ENCODE assay signal across 9 cellular contexts in genomic region chr11:9566561-9567063, GRCh38. TPM values are rescaled to one million over a fixed set of nuclear protein-coding genes. Genes with fewer than 3 reads are reported as not detected.
A peak's percentile ranks its signal among the peaks of the same experiment; 100 is the strongest.
DNase-seq lines count a peak whose midpoint lies in the region; ATAC-seq and TF ChIP-seq lines count a peak whose summit lies in the region.
"Had no signal": no experiment of that assay in that cellular context is flagged by ENCODE, and none has a peak within 500 bp of the region (broad histone marks: within the 10 kb centered on the region; RNA-seq: fewer than 3 reads in every experiment).

No MANE protein-coding gene starts in this region.

- no peaks in the 10 kb centered on the region for H3K27me3 Mint-ChIP-seq in activated T-helper 17 cell treated with anti-CD3 and anti-CD28 coated beads, Interleukin-2, amount 50 U/mL, for 72 hours

- peak overlapping the region; percentile 93 for H3K27ac Mint-ChIP-seq in activated T-helper 17 cell treated with anti-CD3 and anti-CD28 coated beads, Interleukin-2, amount 50 U/mL, for 72 hours

- no peaks in the 10 kb centered on the region for H3K9me3 ChIP-seq in HEK293 (ENCODE audit: control insufficient read depth, insufficient read depth, low read depth, low read length)
- H3K9me3 ChIP-seq in heart right ventricle: peaks cover 0 to 6% (median 0%) of the 10 kb centered on the region in 11 donors
- H3K9me3 ChIP-seq in HAP-1: 0 out of 2 replicates have a peak, but pooled peaks cover under 1% of the 10 kb centered on the region
- H3K9me3 ChIP-seq: mucosa of descending colon had no signal

- peaks cover 6% of the 10 kb centered on the region; the same call in 1 of the 2 replicates for H3K4me1 ChIP-seq in HEK293 (ENCODE audit: control insufficient read depth, insufficient read depth, low read length)
- peaks cover 9 to 49% (median 39%) of the 10 kb centered on the region in 9 donors for H3K4me1 ChIP-seq in heart right ventricle
- peaks cover 52% of the 10 kb centered on the region for H3K4me1 ChIP-seq in HAP-1

- H3K4me3 ChIP-seq in HEK293 (ENCODE audit: low read depth, low read length): no peak overlapping the region
- H3K4me3 ChIP-seq in heart right ventricle: no peak overlapping the region
- H3K4me3 ChIP-seq in HAP-1: no peak overlapping the region
- H3K4me3 ChIP-seq: mucosa of descending colon had no signal

- intact Hi-C loops in heart right ventricle (cut with DNase I): loop anchor here in 2 of 10 donors (5.0 kb wide), 2 partner anchors 46 to 104 kb away; partner anchors contain the start of gene ZNF143 (in 1 of the 2)
- intact Hi-C loops in sciatic nerve (cut with DNase I): no loop called here

- H3K4me1 Mint-ChIP-seq in activated T-helper 17 cell treated with anti-CD3 and anti-CD28 coated beads, Interleukin-2, amount 50 U/mL, for 72 hours: peaks cover 23% of the 10 kb centered on the region

- POLR2A ChIA-PET in HEK293 (lab: Yijun Ruan, JAX): interaction anchor here (0.7 to 1.9 kb wide), 4 partner anchors 10 to 734 kb away, joined by 3 to 14 read pairs (median 7); partner anchors contain the start of gene ZNF143

- no peaks in the 10 kb centered on the region for H3K36me3 Mint-ChIP-seq in activated T-helper 17 cell treated with anti-CD3 and anti-CD28 coated beads, Interleukin-2, amount 50 U/mL, for 72 hours (ENCODE audit: low read depth)

- ATAC-seq in activated T-helper 17 cell treated with anti-CD3 and anti-CD28 coated beads, Interleukin-2, amount 50 U/mL, for 72 hours (replicated peaks): no peak
- ATAC-seq in heart right ventricle (peak; percentile 54 to 69 (median 60)), sciatic nerve (peak; percentile 47)

- in situ Hi-C loops in HAP-1 (cut with MboI; ENCODE audit: low sequenced_read_pairs): no loop called here

- H3K27me3 ChIP-seq in heart right ventricle: no peaks in the 10 kb centered on the region
- no peaks in the 10 kb centered on the region for H3K27me3 ChIP-seq in HAP-1 (ENCODE audit: low read depth)

- H3K36me3 ChIP-seq in HEK293 (ENCODE audit: control insufficient read depth in 2 of 2, insufficient read depth in 1 of 2, low read length in 2 of 2) (no peaks in the 10 kb centered on the region), heart right ventricle (no peaks in the 10 kb centered on the region), HAP-1 (replicated peaks) (no peaks in the 10 kb centered on the region)

- DNase-seq in heart right ventricle (no peak), sciatic nerve (ENCODE audit: low spot score) (no peak), GM19240 (ENCODE audit: insufficient read length, low spot score) (no peak), HAP-1 (ENCODE audit: low spot score in 2 of 2) (no peak), SW480 (ENCODE audit: low spot score) (no peak)
- no peak for DNase-seq in activated CD8-positive, alpha-beta memory T cell treated with anti-CD3 and anti-CD28 coated beads for 24 hours

- H3K9me3 Mint-ChIP-seq in activated T-helper 17 cell treated with anti-CD3 and anti-CD28 coated beads, Interleukin-2, amount 50 U/mL, for 72 hours: no peaks in the 10 kb centered on the region

- TF ChIP-seq CTCF in HEK293 (tag by site-specific recombination; IDR thresholded peaks at IDR 0.05) (no peak), heart right ventricle (IDR thresholded peaks at IDR 0.05) (no peak)

- WGBS in heart right ventricle, 2 donors: 59 to 70% methylated on average over 3 of the region's 3 CpGs

- CTCF ChIA-PET in HEK293 (lab: Yijun Ruan, JAX): interaction anchor here (1.0 to 2.1 kb wide), 3 partner anchors 28 to 61 kb away, joined by 3 to 9 read pairs (median 3); no protein-coding TSS in a partner anchor

- peak overlapping the region; percentile 66 for H3K27ac ChIP-seq in HEK293 (ENCODE audit: extremely low read depth, low read depth, low read length)
- H3K27ac ChIP-seq in heart right ventricle: peak overlapping the region; percentile 77 to 94 (median 86)

- H3K4me3 Mint-ChIP-seq in activated T-helper 17 cell treated with anti-CD3 and anti-CD28 coated beads, Interleukin-2, amount 50 U/mL, for 72 hours: peak overlapping the region; percentile 76

TF ChIP-seq in HEK293, 187 proteins besides CTCF, POLR2A, EP300 and RAD21:
- no peak for TF ChIP-seq ZBTB6 (tag by site-specific recombination; IDR thresholded peaks at IDR 0.05)
TF ChIP-seq in HEK293: peak in this region for 0.

RNA-seq across cellular contexts. Expression of gene WEE1, which starts 6.9 kb away (rescaled TPM):
- 10 to 100 TPM; 46.9 to 51.2 TPM for total RNA-seq in activated T-helper 17 cell treated with anti-CD3 and anti-CD28 coated beads, Interleukin-2, amount 50 U/mL, for 72 hours
- 100 to 1,000 TPM in 2 of 10 donors, 10 to 100 TPM in 8; 22.9 to 114 (median 59.0) TPM for total RNA-seq in heart right ventricle
- polyA plus RNA-seq in heart right ventricle: 10 to 100 TPM; 12.7 to 17.0 TPM
- 13.8 TPM for total RNA-seq in sciatic nerve
